Comparison of ENCODE assay signal across 1 cellular context in genomic region chr5:138213161-138214029, GRCh38.
TF ChIP-seq lines count a peak whose summit lies in the region.

CDC23 (minus strand) TSS chr5:138213323; CDS start chr5:138213312, 11 bp downstream.

TF ChIP-seq in K562, 482 proteins besides CTCF, POLR2A, EP300 and RAD21 (continued from another document and continues in another):
- TF ChIP-seq, protein P1, sequence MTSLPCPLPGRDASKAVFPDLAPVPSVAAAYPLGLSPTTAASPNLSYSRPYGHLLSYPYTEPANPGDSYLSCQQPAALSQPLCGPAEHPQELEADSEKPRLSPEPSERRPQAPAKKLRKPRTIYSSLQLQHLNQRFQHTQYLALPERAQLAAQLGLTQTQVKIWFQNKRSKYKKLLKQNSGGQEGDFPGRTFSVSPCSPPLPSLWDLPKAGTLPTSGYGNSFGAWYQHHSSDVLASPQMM (CRISPR knock-in tag; IDR thresholded peaks at IDR 0.05) = no peak
- TF ChIP-seq MCM7 (IDR thresholded peaks at IDR 0.05) = no peak
- no peak for TF ChIP-seq ZBTB5 (IDR thresholded peaks at IDR 0.05)
- TF ChIP-seq SMARCA5 (IDR thresholded peaks at IDR 0.05) = no peak
- no peak for TF ChIP-seq KLF10 (CRISPR knock-in tag; IDR thresholded peaks at IDR 0.05)
- TF ChIP-seq ELF1 (tag; IDR thresholded peaks at IDR 0.05) = no peak
- TF ChIP-seq ZBTB43 (CRISPR knock-in tag; IDR thresholded peaks at IDR 0.05) = no peak
- peak; percentile 92 for TF ChIP-seq FOS (IDR thresholded peaks at IDR 0.05; ENCODE audit: extremely low read depth, insufficient read length)
- no peak; a peak in 1 of 3 replicates for TF ChIP-seq CBX3 (IDR thresholded peaks at IDR 0.05; ENCODE audit: borderline replicate concordance in 1 of 2, low read length in 2 of 2)
- no peak for TF ChIP-seq TARDBP (IDR thresholded peaks at IDR 0.05)
- TF ChIP-seq CCAR2 (IDR thresholded peaks at IDR 0.05; ENCODE audit: low read depth, low read length) = no peak
- TF ChIP-seq ZNF644 (tag; IDR thresholded peaks at IDR 0.05; ENCODE audit: low read depth) = no peak
- no peak for TF ChIP-seq ZBTB1 (CRISPR knock-in tag; IDR thresholded peaks at IDR 0.05; ENCODE audit: borderline replicate concordance, low read depth)
- no peak; the same call in 1 of the 2 replicates for TF ChIP-seq MAFF (IDR thresholded peaks at IDR 0.05; ENCODE audit: low read length)
- no peak for TF ChIP-seq NCOR1 (IDR thresholded peaks at IDR 0.05)
- TF ChIP-seq, protein P2, sequence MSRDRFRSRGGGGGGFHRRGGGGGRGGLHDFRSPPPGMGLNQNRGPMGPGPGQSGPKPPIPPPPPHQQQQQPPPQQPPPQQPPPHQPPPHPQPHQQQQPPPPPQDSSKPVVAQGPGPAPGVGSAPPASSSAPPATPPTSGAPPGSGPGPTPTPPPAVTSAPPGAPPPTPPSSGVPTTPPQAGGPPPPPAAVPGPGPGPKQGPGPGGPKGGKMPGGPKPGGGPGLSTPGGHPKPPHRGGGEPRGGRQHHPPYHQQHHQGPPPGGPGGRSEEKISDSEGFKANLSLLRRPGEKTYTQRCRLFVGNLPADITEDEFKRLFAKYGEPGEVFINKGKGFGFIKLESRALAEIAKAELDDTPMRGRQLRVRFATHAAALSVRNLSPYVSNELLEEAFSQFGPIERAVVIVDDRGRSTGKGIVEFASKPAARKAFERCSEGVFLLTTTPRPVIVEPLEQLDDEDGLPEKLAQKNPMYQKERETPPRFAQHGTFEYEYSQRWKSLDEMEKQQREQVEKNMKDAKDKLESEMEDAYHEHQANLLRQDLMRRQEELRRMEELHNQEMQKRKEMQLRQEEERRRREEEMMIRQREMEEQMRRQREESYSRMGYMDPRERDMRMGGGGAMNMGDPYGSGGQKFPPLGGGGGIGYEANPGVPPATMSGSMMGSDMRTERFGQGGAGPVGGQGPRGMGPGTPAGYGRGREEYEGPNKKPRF (IDR thresholded peaks at IDR 0.05; ENCODE audit: low read depth, low read length) = no peak
- no peak for TF ChIP-seq EWSR1 (IDR thresholded peaks at IDR 0.05; ENCODE audit: borderline replicate concordance, low read depth, partially characterized antibody)
- TF ChIP-seq KAT7 (CRISPR knock-in tag; IDR thresholded peaks at IDR 0.05; ENCODE audit: borderline replicate concordance) = no peak
- peak; percentile 86; the same call in 1 of the 2 replicates for TF ChIP-seq ZNF511 (CRISPR knock-in tag; IDR thresholded peaks at IDR 0.05)
- TF ChIP-seq MAZ (CRISPR knock-in tag; conservative IDR thresholded peaks at IDR 0.05 in 1 of 2, IDR thresholded peaks at IDR 0.05 in 1 of 2) = peak; percentile 32 to 76; a peak in 2 of 4 replicates
- no peak for TF ChIP-seq TRIM28 (IDR thresholded peaks at IDR 0.05)
- TF ChIP-seq BRF1 (IDR thresholded peaks at IDR 0.05; ENCODE audit: borderline replicate concordance, extremely low read depth, insufficient read length) = no peak
- TF ChIP-seq, protein P3, sequence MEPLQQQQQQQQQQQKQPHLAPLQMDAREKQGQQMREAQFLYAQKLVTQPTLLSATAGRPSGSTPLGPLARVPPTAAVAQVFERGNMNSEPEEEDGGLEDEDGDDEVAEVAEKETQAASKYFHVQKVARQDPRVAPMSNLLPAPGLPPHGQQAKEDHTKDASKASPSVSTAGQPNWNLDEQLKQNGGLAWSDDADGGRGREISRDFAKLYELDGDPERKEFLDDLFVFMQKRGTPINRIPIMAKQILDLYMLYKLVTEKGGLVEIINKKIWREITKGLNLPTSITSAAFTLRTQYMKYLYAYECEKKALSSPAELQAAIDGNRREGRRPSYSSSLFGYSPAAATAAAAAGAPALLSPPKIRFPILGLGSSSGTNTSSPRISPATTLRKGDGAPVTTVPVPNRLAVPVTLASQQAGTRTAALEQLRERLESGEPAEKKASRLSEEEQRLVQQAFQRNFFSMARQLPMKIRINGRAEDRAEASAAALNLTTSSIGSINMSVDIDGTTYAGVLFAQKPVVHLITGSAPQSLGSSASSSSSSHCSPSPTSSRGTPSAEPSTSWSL (CRISPR knock-in tag; IDR thresholded peaks at IDR 0.05; ENCODE audit: borderline replicate concordance) = no peak
- no peak for TF ChIP-seq SIX5 (IDR thresholded peaks at IDR 0.05; ENCODE audit: borderline replicate concordance in 1 of 2, insufficient read depth in 1 of 2, low read depth in 1 of 2, low read length in 2 of 2)
- TF ChIP-seq SOX6 (IDR thresholded peaks at IDR 0.05) = no peak
- no peak for TF ChIP-seq NR2F6 (CRISPR knock-in tag; IDR thresholded peaks at IDR 0.05)
- TF ChIP-seq NELFE (IDR thresholded peaks at IDR 0.05; ENCODE audit: insufficient read depth, insufficient read length) = no peak
- TF ChIP-seq OTX1 (CRISPR knock-in tag; IDR thresholded peaks at IDR 0.05) = no peak
- no peak for TF ChIP-seq RBM17 (IDR thresholded peaks at IDR 0.05; ENCODE audit: borderline replicate concordance, low read depth, low read length)
- no peak for TF ChIP-seq SMARCE1 (IDR thresholded peaks at IDR 0.05)
- peak; percentile 93 for TF ChIP-seq TAF1 (IDR thresholded peaks at IDR 0.05; ENCODE audit: control insufficient read depth, extremely low read depth, insufficient read depth, low read length, severe bottlenecking)
- TF ChIP-seq ZNF274 (IDR thresholded peaks at IDR 0.05; ENCODE audit: borderline replicate concordance, low read depth, low read length) = no peak
- no peak for TF ChIP-seq ELF2 (CRISPR knock-in tag; IDR thresholded peaks at IDR 0.05)
- no peak for TF ChIP-seq PCBP2 (IDR thresholded peaks at IDR 0.05; ENCODE audit: low read depth, low read length, poor library complexity, severe bottlenecking)
- no peak for TF ChIP-seq ZNF124 (CRISPR knock-in tag; IDR thresholded peaks at IDR 0.05)
- no peak for TF ChIP-seq SMARCB1 (IDR thresholded peaks at IDR 0.05; ENCODE audit: insufficient read length, low read depth)
- TF ChIP-seq, protein P4, sequence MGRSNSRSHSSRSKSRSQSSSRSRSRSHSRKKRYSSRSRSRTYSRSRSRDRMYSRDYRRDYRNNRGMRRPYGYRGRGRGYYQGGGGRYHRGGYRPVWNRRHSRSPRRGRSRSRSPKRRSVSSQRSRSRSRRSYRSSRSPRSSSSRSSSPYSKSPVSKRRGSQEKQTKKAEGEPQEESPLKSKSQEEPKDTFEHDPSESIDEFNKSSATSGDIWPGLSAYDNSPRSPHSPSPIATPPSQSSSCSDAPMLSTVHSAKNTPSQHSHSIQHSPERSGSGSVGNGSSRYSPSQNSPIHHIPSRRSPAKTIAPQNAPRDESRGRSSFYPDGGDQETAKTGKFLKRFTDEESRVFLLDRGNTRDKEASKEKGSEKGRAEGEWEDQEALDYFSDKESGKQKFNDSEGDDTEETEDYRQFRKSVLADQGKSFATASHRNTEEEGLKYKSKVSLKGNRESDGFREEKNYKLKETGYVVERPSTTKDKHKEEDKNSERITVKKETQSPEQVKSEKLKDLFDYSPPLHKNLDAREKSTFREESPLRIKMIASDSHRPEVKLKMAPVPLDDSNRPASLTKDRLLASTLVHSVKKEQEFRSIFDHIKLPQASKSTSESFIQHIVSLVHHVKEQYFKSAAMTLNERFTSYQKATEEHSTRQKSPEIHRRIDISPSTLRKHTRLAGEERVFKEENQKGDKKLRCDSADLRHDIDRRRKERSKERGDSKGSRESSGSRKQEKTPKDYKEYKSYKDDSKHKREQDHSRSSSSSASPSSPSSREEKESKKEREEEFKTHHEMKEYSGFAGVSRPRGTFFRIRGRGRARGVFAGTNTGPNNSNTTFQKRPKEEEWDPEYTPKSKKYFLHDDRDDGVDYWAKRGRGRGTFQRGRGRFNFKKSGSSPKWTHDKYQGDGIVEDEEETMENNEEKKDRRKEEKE (IDR thresholded peaks at IDR 0.05; ENCODE audit: borderline replicate concordance in 1 of 2, control insufficient read depth in 1 of 2, low read depth in 2 of 2, low read length in 1 of 2) = no peak
- no peak for TF ChIP-seq ZBTB34 (CRISPR knock-in tag; IDR thresholded peaks at IDR 0.05)
- TF ChIP-seq KLF1 (tag; IDR thresholded peaks at IDR 0.05) = no peak
- no peak for TF ChIP-seq ZC3H4 (CRISPR knock-in tag; IDR thresholded peaks at IDR 0.05; ENCODE audit: borderline replicate concordance)
- no peak for TF ChIP-seq PTTG1 (tag; IDR thresholded peaks at IDR 0.05; ENCODE audit: low read depth)
- TF ChIP-seq EGR1 (conservative IDR thresholded peaks at IDR 0.05) = no peak
- no peak for TF ChIP-seq TCF15 (CRISPR knock-in tag; IDR thresholded peaks at IDR 0.05)
- no peak for TF ChIP-seq RBM14 (IDR thresholded peaks at IDR 0.05; ENCODE audit: borderline replicate concordance, insufficient read depth, low read depth, low read length)
- TF ChIP-seq TGIF2 (CRISPR knock-in tag; IDR thresholded peaks at IDR 0.05) = no peak
- no peak for TF ChIP-seq ZFPM2 (CRISPR knock-in tag; IDR thresholded peaks at IDR 0.05)
- TF ChIP-seq ATF1 (CRISPR knock-in tag; IDR thresholded peaks at IDR 0.05) = no peak
- peak; percentile 97 for TF ChIP-seq ATF1 (tag; IDR thresholded peaks at IDR 0.05)
- TF ChIP-seq SRSF3 (IDR thresholded peaks at IDR 0.05; ENCODE audit: insufficient read depth, low read length) = no peak
- TF ChIP-seq BRD9 (IDR thresholded peaks at IDR 0.05; ENCODE audit: low read depth, partially characterized antibody) = peak; percentile 43
- TF ChIP-seq SIN3B (IDR thresholded peaks at IDR 0.05; ENCODE audit: low read depth) = peak; percentile 99
- TF ChIP-seq MNT (conservative IDR thresholded peaks at IDR 0.05) = peak in 1 of 2 experiments; percentile 75; a peak in 2 of 4 replicates
- no peak for TF ChIP-seq ZNF3 (CRISPR knock-in tag; IDR thresholded peaks at IDR 0.05)
- TF ChIP-seq, protein P5, sequence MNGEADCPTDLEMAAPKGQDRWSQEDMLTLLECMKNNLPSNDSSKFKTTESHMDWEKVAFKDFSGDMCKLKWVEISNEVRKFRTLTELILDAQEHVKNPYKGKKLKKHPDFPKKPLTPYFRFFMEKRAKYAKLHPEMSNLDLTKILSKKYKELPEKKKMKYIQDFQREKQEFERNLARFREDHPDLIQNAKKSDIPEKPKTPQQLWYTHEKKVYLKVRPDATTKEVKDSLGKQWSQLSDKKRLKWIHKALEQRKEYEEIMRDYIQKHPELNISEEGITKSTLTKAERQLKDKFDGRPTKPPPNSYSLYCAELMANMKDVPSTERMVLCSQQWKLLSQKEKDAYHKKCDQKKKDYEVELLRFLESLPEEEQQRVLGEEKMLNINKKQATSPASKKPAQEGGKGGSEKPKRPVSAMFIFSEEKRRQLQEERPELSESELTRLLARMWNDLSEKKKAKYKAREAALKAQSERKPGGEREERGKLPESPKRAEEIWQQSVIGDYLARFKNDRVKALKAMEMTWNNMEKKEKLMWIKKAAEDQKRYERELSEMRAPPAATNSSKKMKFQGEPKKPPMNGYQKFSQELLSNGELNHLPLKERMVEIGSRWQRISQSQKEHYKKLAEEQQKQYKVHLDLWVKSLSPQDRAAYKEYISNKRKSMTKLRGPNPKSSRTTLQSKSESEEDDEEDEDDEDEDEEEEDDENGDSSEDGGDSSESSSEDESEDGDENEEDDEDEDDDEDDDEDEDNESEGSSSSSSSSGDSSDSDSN (IDR thresholded peaks at IDR 0.05; ENCODE audit: borderline replicate concordance in 1 of 2, low read depth in 2 of 2, low read length in 2 of 2) = no peak
- TF ChIP-seq POLR2B (IDR thresholded peaks at IDR 0.05; ENCODE audit: low read depth, partially characterized antibody) = peak; percentile 84
